Comparison of ENCODE assay signal across 28 cellular contexts in genomic region chr2:72439892-72440291, GRCh38.
"Had no signal": no experiment of that assay in that cellular context is flagged by ENCODE, and none has a peak within 500 bp of the region (broad histone marks: within the 10 kb centered on the region; RNA-seq: fewer than 3 reads in every experiment).

No MANE protein-coding gene starts in this region.

- H3K27ac Mint-ChIP-seq: nephron; neural progenitor cell; progenitor cell of endocrine pancreas; stimulated activated effector memory CD8-positive, alpha-beta T cell treated with anti-CD3 and anti-CD28 coated beads, Interleukin-12 subunit alpha, Interleukin-12 subunit beta, amount 100 ng/mL, for 72 hours; stimulated activated naive B cell treated with anti-CD40 and anti-IgM and Interleukin-4, amounts not matched to agents 10 μg/mL and 1 μg/mL and 100 μg/mL, for 72 hours; stimulated activated naive CD8-positive, alpha-beta T cell treated with anti-CD3 and anti-CD28 coated beads, Interleukin-15, Interleukin-2, amounts not matched to agents 100 ng/mL and 50 ng/mL, for 24 hours had no signal

- DNase-seq: occipital lobe; ovary; posterior cingulate gyrus; psoas muscle; right cardiac atrium; right lobe of liver; sigmoid colon; small intestine; stimulated activated CD4-positive, alpha-beta T cell treated with anti-CD3 and anti-CD28 coated beads, Interleukin-15, amount 100 ng/mL, for 24 hours; stimulated activated CD4-positive, alpha-beta T cell treated with anti-CD3 and anti-CD28 coated beads, Interleukin-2, amount 100 ng/mL, for 24 hours; stimulated activated CD4-positive, alpha-beta T cell treated with anti-CD3 and anti-CD28 coated beads, Interleukin-2, amount 100 ng/mL, for 48 hours; stimulated activated CD4-positive, alpha-beta T cell treated with anti-CD3 and anti-CD28 coated beads, Interleukin-4, amount 100 ng/mL, for 24 hours; stimulated activated naive B cell treated with anti-CD40 and anti-IgM and Interleukin-4, amounts not matched to agents 10 μg/mL and 1 μg/mL and 100 μg/mL, for 72 hours; stimulated activated naive CD4-positive, alpha-beta T cell treated with Interleukin-2 at 50 U/mL for 16 hours; stomach; thyroid gland; trophoblast cell; upper lobe of left lung had no signal

- ATAC-seq: psoas muscle; right cardiac atrium; right lobe of liver; stimulated activated effector memory CD8-positive, alpha-beta T cell treated with anti-CD3 and anti-CD28 coated beads, Interleukin-12 subunit alpha, Interleukin-12 subunit beta, amount 100 ng/mL, for 72 hours; stimulated activated naive B cell treated with anti-CD40 and anti-IgM and Interleukin-4, amounts not matched to agents 10 μg/mL and 1 μg/mL and 100 μg/mL, for 72 hours had no signal

- H3K4me1 ChIP-seq: neural progenitor cell, parathyroid adenoma, psoas muscle, right lobe of liver, sigmoid colon, stomach, thyroid gland, tibial nerve, upper lobe of left lung, vagina had no signal

- H2AFZ ChIP-seq: neural progenitor cell, parathyroid adenoma had no signal

- H3K4me3 ChIP-seq: neural progenitor cell, ovary, psoas muscle, right lobe of liver, sigmoid colon, stomach, thoracic aorta, thyroid gland, tibial nerve, upper lobe of left lung, vagina had no signal

- H3K4me2 ChIP-seq: neural progenitor cell had no signal

- H3K9ac ChIP-seq: neural progenitor cell, parathyroid adenoma had no signal

- H3K9me3 ChIP-seq: ovary, psoas muscle, right lobe of liver, thyroid gland, upper lobe of left lung, vagina had no signal

- H3K27me3 ChIP-seq: neural progenitor cell, ovary, right lobe of liver, sigmoid colon, stomach, thyroid gland, tibial nerve, upper lobe of left lung, vagina had no signal

- H3K4me3 Mint-ChIP-seq: nephron; neural progenitor cell; stimulated activated effector memory CD8-positive, alpha-beta T cell treated with anti-CD3 and anti-CD28 coated beads, Interleukin-12 subunit alpha, Interleukin-12 subunit beta, amount 100 ng/mL, for 72 hours; stimulated activated naive B cell treated with anti-CD40 and anti-IgM and Interleukin-4, amounts not matched to agents 10 μg/mL and 1 μg/mL and 100 μg/mL, for 72 hours; stimulated activated naive CD8-positive, alpha-beta T cell treated with anti-CD3 and anti-CD28 coated beads, Interleukin-15, Interleukin-2, amounts not matched to agents 100 ng/mL and 50 ng/mL, for 24 hours had no signal

- H3K36me3 ChIP-seq: neural progenitor cell, ovary, right lobe of liver, sigmoid colon, thoracic aorta, thyroid gland, upper lobe of left lung, vagina had no signal

- H3K4me1 Mint-ChIP-seq: nephron, neural progenitor cell had no signal

- H3K27ac ChIP-seq: neural progenitor cell, ovary, parathyroid adenoma, psoas muscle, right lobe of liver, sigmoid colon, stomach, thoracic aorta, thyroid gland, tibial nerve, upper lobe of left lung, vagina had no signal

- H3K36me3 Mint-ChIP-seq: stimulated activated effector memory CD8-positive, alpha-beta T cell treated with anti-CD3 and anti-CD28 coated beads, Interleukin-12 subunit alpha, Interleukin-12 subunit beta, amount 100 ng/mL, for 72 hours had no signal

- FAIRE-seq: small intestine, urothelium cell line had no signal

- H3K27me3 Mint-ChIP-seq: progenitor cell of endocrine pancreas; stimulated activated naive B cell treated with anti-CD40 and anti-IgM and Interleukin-4, amounts not matched to agents 10 μg/mL and 1 μg/mL and 100 μg/mL, for 72 hours; stimulated activated naive CD8-positive, alpha-beta T cell treated with anti-CD3 and anti-CD28 coated beads, Interleukin-15, Interleukin-2, amounts not matched to agents 100 ng/mL and 50 ng/mL, for 24 hours had no signal
